Comparison of ENCODE assay signal across 8 cellular contexts in the genomic region with DNA sequence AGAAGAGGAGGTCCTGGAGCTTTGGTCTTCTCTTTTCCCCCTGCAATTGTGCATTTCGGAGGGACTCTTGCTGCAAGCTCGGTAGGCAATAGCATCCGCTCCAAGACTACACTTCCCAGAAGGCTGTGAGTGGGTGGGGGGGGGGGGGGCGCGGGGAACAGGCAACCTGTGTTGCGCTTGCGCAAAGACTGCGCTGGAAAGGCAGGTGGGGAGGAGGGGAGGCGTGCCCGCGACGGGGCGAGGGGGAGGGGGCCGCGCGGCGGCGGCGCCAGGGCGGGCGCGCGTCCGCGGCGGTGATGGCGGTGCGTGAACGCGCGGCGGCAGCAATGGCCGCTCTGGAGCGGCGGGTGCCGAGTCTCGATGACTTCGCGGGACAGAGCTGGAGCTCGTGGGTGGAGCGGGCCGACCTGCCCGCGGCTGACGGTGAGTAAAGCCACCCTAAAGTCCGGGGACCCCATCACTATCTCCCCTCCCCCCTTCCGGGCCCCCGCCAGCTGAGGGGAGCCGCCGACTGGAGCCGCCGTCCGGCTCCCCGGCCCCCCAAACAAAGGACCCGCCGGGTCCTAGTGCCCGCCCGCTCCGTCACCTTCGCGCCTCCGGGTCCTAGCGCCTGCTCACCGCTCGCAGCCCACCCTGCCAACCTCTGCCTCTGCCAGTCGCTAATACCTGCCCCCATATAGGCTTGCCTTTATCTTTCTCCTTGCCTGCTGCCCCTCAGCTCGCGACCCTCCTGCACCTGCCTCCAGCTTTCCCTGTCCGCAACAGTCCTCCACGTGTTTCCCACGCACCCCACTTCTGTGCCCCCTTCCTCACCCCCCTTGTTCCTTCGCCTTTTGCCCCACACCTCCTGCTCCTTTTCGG. TPM values are rescaled to one million over a fixed set of nuclear protein-coding genes. Genes with fewer than 3 reads are reported as not detected.
DNase-seq lines count a peak whose midpoint lies in the region; ATAC-seq and TF ChIP-seq lines count a peak whose summit lies in the region.

A gene with protein sequence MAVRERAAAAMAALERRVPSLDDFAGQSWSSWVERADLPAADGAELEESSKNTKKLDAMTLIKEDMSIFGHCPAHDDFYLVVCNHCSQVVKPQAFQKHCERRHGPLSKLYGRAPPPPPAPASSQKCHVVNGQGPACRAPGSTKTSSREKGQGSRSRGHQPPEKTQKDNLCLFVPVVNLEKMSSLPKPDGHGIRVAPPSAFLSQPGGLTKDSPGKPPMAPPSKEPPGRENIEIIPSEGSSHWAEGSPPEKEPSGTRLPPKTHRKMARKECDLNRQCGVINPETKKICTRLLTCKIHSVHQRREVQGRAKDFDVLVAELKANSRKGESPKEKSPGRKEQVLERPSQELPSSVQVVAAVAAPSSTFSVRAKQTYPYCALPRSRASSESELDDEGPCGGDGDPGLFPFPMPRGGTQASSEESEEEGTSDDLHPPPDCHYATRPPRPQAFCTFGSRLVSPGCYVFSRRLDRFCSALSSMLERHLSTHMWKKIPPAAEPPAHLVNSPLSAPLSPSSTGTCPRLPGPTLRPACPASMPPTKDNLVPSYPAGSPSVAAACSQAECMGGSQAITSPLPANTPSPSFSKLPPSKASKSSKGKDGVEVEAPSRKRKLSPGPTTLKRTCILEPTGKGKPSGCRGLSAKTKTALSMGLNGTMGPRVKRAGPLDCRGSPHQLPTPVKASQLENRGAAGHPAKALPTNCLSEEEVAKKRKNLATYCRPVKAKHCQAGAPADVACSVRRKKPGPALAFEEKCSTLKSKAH (plus strand): TSS at position 248 of the 861 bp plus-strand sequence. CDS start 49 bp downstream, at position 297.

- H3K27me3 ChIP-seq in right cardiac atrium (ENCODE audit: control insufficient read depth, insufficient read depth) (no peaks in the 10 kb centered on the region), rectal smooth muscle tissue (ENCODE audit: control insufficient read depth, insufficient read depth, low read length) (no peaks in the 10 kb centered on the region), vagina (no peaks in the 10 kb centered on the region)

- intact Hi-C loops in T-helper 2 cell treated with Interferon-gamma antibody and Interleukin-4, amounts not matched to agents 100 ng/mL and 5 ng/mL, for 36 hours (cut with micrococcal nuclease): loop anchor here (1.0 to 10.0 kb wide), 7 partner anchors 10 to 389 kb away; a partner anchor contains a TSS
- intact Hi-C loops in right cardiac atrium (cut with DNase I): no loop called here
- intact Hi-C loops in vagina (cut with DNase I): no loop called here

- WGBS in right cardiac atrium: under 1% methylated on average over 73 of the region's 73 CpGs

- H3K4me3 ChIP-seq in right cardiac atrium (ENCODE audit: low read length): peak within 1 kb of the TSS; percentile 91
- H3K4me3 ChIP-seq in rectal smooth muscle tissue (ENCODE audit: low read length): peak within 1 kb of the TSS; percentile 93
- H3K4me3 ChIP-seq in vagina: peak within 1 kb of the TSS; percentile 66 to 72

- H3K9ac ChIP-seq in rectal smooth muscle tissue (ENCODE audit: low read length): peak within 1 kb of the TSS; percentile 71

- no peak for TF ChIP-seq CTCF in vagina (IDR thresholded peaks at IDR 0.05)

- H3K9me3 ChIP-seq in right cardiac atrium (ENCODE audit: control insufficient read depth, low read length) (no peaks in the 10 kb centered on the region), vagina (no peaks in the 10 kb centered on the region)

- H3K27ac ChIP-seq in angular gyrus (ENCODE audit: low read depth, low read length) (peak within 1 kb of the TSS; percentile 96), right cardiac atrium (ENCODE audit: low read length) (peak within 1 kb of the TSS; percentile 95), rectal smooth muscle tissue (ENCODE audit: low read depth, low read length) (peak within 1 kb of the TSS; percentile 96), vagina (peak within 1 kb of the TSS; percentile 97)

- H3K36me3 ChIP-seq in rectal smooth muscle tissue (ENCODE audit: control insufficient read depth, insufficient read depth, low read length) (no peaks in the 10 kb centered on the region), vagina (no peaks in the 10 kb centered on the region)

- peak; percentile 79 for ATAC-seq in GM18502 (IDR thresholded peaks at IDR 0.05; ENCODE audit: poor library complexity, unreplicated experiment)
- ATAC-seq in HG02938 (IDR thresholded peaks at IDR 0.05; ENCODE audit: unreplicated experiment): peak; percentile 60
- peak; percentile 89 to 93 for ATAC-seq in right cardiac atrium

- H3K4me1 ChIP-seq in right cardiac atrium (ENCODE audit: control insufficient read depth, insufficient read depth, low read length) (peaks cover 5% of the 10 kb centered on the region), rectal smooth muscle tissue (ENCODE audit: control insufficient read depth, insufficient read depth, low read length) (peaks cover 9% of the 10 kb centered on the region), vagina (peaks cover 19% of the 10 kb centered on the region)

- DNase-seq in NCI-H187 (lab: John Stamatoyannopoulos, UW) (peak; percentile 86), right cardiac atrium (peak; percentile 94 to 97 (median 97)), vagina (ENCODE audit: extremely low spot score in 2 of 2) (peak in 1 of 2 donors; percentile 95)

- no peak for TF ChIP-seq POLR2A in vagina (IDR thresholded peaks at IDR 0.05)

RNA-seq across cellular contexts. Expression of the gene that starts here (rescaled TPM):
- total RNA-seq in T-helper 2 cell treated with Interferon-gamma antibody and Interleukin-4, amounts not matched to agents 100 ng/mL and 5 ng/mL, for 36 hours: 9.0 and 10.5 TPM in 2 replicates
- total RNA-seq in right cardiac atrium: 1 to 10 TPM; 1.4 to 3.3 (median 2.0) TPM
- 2.6 TPM for polyA plus RNA-seq in right cardiac atrium
- total RNA-seq in vagina: 4.9 TPM
